In the genomic region with DNA sequence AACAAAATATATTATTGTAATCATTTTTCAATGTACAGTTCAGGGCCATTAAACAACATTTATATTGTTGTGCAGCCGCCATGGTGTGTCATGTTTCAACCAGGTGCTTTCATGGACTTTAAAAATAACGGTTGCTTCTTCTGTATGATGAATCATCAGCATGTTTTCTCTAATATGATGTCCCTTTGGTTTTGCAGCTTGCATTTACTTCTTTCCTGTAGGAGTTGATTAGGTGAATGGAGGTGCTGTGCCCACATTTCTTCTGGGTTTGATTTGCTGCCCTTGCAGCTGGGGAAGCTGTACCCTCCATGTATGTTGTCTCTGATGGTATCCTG, we compare ENCODE assay signal across 17 cellular contexts.
"Had no signal": no experiment of that assay in that cellular context is flagged by ENCODE, and none has a peak within 500 bp of the region (broad histone marks: within the 10 kb centered on the region; RNA-seq: fewer than 3 reads in every experiment).

No MANE protein-coding gene starts in this region.

- H3K9me3 ChIP-seq: ascending aorta, breast epithelium, ovary, tibial nerve, vagina had no signal

- H3K27ac ChIP-seq: ascending aorta, breast epithelium, epithelial cell of prostate, ovary, tibial nerve, vagina, WERI-Rb-1 had no signal

- H3K36me3 ChIP-seq: ascending aorta, breast epithelium, ovary, tibial nerve, vagina had no signal

- H3K4me3 ChIP-seq: ascending aorta, breast epithelium, ovary, tibial nerve, vagina had no signal

- H3K4me1 ChIP-seq: ascending aorta, breast epithelium had no signal

- H3K27me3 ChIP-seq: ascending aorta, breast epithelium, ovary, tibial nerve, vagina had no signal

- ATAC-seq: activated CD8-positive, alpha-beta memory T cell treated with anti-CD3 and anti-CD28 coated beads, Interleukin-2, amount 10 ng/mL, durations not matched to agents 7 days and 5 days; left colon had no signal

- H3K4me3 Mint-ChIP-seq: activated CD4-positive, alpha-beta memory T cell treated with anti-CD3 and anti-CD28 coated beads for 36 hours; activated CD8-positive, alpha-beta memory T cell treated with anti-CD3 and anti-CD28 coated beads, Interleukin-2, amount 10 ng/mL, durations not matched to agents 7 days and 5 days; activated naive CD4-positive, alpha-beta T cell treated with anti-CD3 and anti-CD28 coated beads, Interleukin-2, amount 10 ng/mL, durations not matched to agents 7 days and 5 days; naive B cell had no signal

- H3K27me3 Mint-ChIP-seq: activated CD4-positive, alpha-beta memory T cell treated with anti-CD3 and anti-CD28 coated beads for 36 hours; activated CD8-positive, alpha-beta memory T cell treated with anti-CD3 and anti-CD28 coated beads, Interleukin-2, amount 10 ng/mL, durations not matched to agents 7 days and 5 days; activated naive CD4-positive, alpha-beta T cell treated with anti-CD3 and anti-CD28 coated beads, Interleukin-2, amount 10 ng/mL, durations not matched to agents 7 days and 5 days; naive B cell had no signal

- H3K27ac Mint-ChIP-seq: activated CD4-positive, alpha-beta memory T cell treated with anti-CD3 and anti-CD28 coated beads for 36 hours; activated CD8-positive, alpha-beta memory T cell treated with anti-CD3 and anti-CD28 coated beads, Interleukin-2, amount 10 ng/mL, durations not matched to agents 7 days and 5 days; activated naive CD4-positive, alpha-beta T cell treated with anti-CD3 and anti-CD28 coated beads, Interleukin-2, amount 10 ng/mL, durations not matched to agents 7 days and 5 days had no signal

- DNase-seq: activated CD4-positive, alpha-beta memory T cell treated with anti-CD3 and anti-CD28 coated beads for 36 hours; activated CD8-positive, alpha-beta memory T cell treated with anti-CD3 and anti-CD28 coated beads, Interleukin-2, amount 10 ng/mL, durations not matched to agents 7 days and 5 days; activated naive CD4-positive, alpha-beta T cell treated with anti-CD3 and anti-CD28 coated beads, Interleukin-2, amount 10 ng/mL, durations not matched to agents 7 days and 5 days; activated T-cell treated with anti-CD3 and anti-CD28 coated beads, Interleukin-2, amount 50 U/mL, for 1 hour; dermis blood vessel endothelial cell; left colon; mammary epithelial cell; naive B cell; ovary; stimulated activated CD4-positive, alpha-beta T cell treated with anti-CD3 and anti-CD28 coated beads, Interleukin-2, amount 100 ng/mL, for 48 hours; stimulated activated naive CD4-positive, alpha-beta T cell; WERI-Rb-1 had no signal

- H3K9me3 Mint-ChIP-seq: activated CD4-positive, alpha-beta memory T cell treated with anti-CD3 and anti-CD28 coated beads for 36 hours; activated naive CD4-positive, alpha-beta T cell treated with anti-CD3 and anti-CD28 coated beads, Interleukin-2, amount 10 ng/mL, durations not matched to agents 7 days and 5 days; naive B cell had no signal
